Comparison of ENCODE assay signal across 8 cellular contexts in the genomic region with DNA sequence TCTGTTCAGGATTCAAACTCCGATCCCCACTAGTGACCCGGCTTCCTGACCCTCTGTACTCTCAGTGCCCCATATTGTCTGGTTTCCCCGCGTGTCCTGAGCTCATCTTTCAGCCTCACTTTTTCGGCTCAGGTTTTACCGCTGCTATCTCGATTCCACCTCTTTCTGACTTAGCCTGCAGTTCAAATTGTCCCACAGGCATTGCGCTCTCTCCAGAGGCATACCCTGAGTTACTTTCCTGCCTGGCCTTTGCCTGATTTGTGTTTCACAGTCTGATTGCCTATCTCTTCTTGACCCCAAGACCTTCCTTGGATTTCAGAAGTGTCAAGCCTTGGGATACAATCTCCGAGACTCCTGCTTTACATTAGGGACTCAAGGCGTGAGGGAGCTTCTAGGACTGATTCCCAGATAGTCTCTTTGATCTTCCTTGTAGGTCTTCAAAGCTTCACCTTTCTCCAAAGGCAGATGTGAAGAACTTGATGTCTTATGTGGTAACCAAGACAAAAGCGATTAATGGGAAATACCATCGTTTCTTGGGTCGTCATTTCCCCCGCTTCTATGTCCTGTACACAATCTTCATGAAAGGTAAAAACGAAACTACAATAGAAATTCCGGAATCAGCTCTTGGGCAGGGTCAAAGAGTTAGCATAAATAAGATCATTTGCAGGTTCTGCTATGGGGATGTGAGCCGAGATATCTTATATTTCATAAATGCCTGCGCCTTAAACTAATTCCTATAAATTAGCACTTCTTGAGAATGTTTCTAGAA. TPM values are rescaled to one million over a fixed set of nuclear protein-coding genes. Genes with fewer than 3 reads are reported as not detected.
DNase-seq lines count a peak whose midpoint lies in the region; ATAC-seq and FAIRE-seq lines count a peak whose summit lies in the region.

No MANE protein-coding gene starts in this region.

- POLR2A ChIA-PET in activated CD8-positive, alpha-beta T cell treated with anti-CD3 and anti-CD28 coated beads, Interleukin-2, amount 10 ng/mL, durations not matched to agents 7 days and 5 days (lab: Charles Lee) = interaction anchor here (0.6 to 2.6 kb wide), 13 partner anchors 15 to 292 kb away, joined by 3 to 18 read pairs (median 3); a partner anchor contains a TSS

- H3K4me3 Mint-ChIP-seq in activated naive CD4-positive, alpha-beta T cell treated with anti-CD3 and anti-CD28 coated beads for 36 hours = peak overlapping the region; percentile 93
- peak overlapping the region; percentile 88 for H3K4me3 Mint-ChIP-seq in activated CD8-positive, alpha-beta T cell treated with anti-CD3 and anti-CD28 coated beads, Interleukin-2, amount 10 ng/mL, durations not matched to agents 7 days and 5 days

- H3K36me3 ChIP-seq in small intestine (ENCODE audit: control insufficient read depth in 2 of 2, insufficient read depth in 2 of 2, low read length in 2 of 2) = peaks cover 2 to 3% of the 10 kb centered on the region in 2 donors

- intact Hi-C loops in activated naive CD4-positive, alpha-beta T cell treated with anti-CD3 and anti-CD28 coated beads for 36 hours (cut with micrococcal nuclease) = loop anchor here (1.0 to 5.0 kb wide), 8 partner anchors 23 to 279 kb away; a partner anchor contains a TSS

- CTCF ChIA-PET in activated naive CD4-positive, alpha-beta T cell treated with anti-CD3 and anti-CD28 coated beads for 36 hours (lab: Charles Lee) = interaction anchor here (1.0 to 2.4 kb wide), 4 partner anchors 12 to 204 kb away, joined by 3 to 8 read pairs (median 3); a partner anchor contains a TSS
- CTCF ChIA-PET in activated CD8-positive, alpha-beta T cell treated with anti-CD3 and anti-CD28 coated beads, Interleukin-2, amount 10 ng/mL, durations not matched to agents 7 days and 5 days (lab: Charles Lee) = interaction anchor here (0.7 to 3.1 kb wide), 13 partner anchors 13 to 293 kb away, joined by 3 to 15 read pairs (median 3); a partner anchor contains a TSS

- no peaks in the 10 kb centered on the region for H3K9me3 Mint-ChIP-seq in activated naive CD4-positive, alpha-beta T cell treated with anti-CD3 and anti-CD28 coated beads for 36 hours
- H3K9me3 Mint-ChIP-seq in activated CD8-positive, alpha-beta T cell treated with anti-CD3 and anti-CD28 coated beads, Interleukin-2, amount 10 ng/mL, durations not matched to agents 7 days and 5 days (ENCODE audit: insufficient read depth) = no peaks in the 10 kb centered on the region

- peaks cover 20% of the 10 kb centered on the region for H3K36me3 Mint-ChIP-seq in activated naive CD4-positive, alpha-beta T cell treated with anti-CD3 and anti-CD28 coated beads for 36 hours (ENCODE audit: low read depth)
- H3K36me3 Mint-ChIP-seq in activated CD8-positive, alpha-beta T cell treated with anti-CD3 and anti-CD28 coated beads, Interleukin-2, amount 10 ng/mL, durations not matched to agents 7 days and 5 days (ENCODE audit: low read depth) = peaks cover 28% of the 10 kb centered on the region

- WGBS in small intestine, 3 donors = 2 to 18% (median 6%) methylated on average over 18 of the region's 18 CpGs

- ATAC-seq in activated CD8-positive, alpha-beta T cell treated with anti-CD3 and anti-CD28 coated beads, Interleukin-2, amount 10 ng/mL, durations not matched to agents 7 days and 5 days = no peak
- ATAC-seq in GM21717 (IDR thresholded peaks at IDR 0.05; ENCODE audit: unreplicated experiment) = no peak

- no peak for FAIRE-seq in small intestine (lab: Jason Lieb, UNC)

- H3K27ac Mint-ChIP-seq in activated naive CD4-positive, alpha-beta T cell treated with anti-CD3 and anti-CD28 coated beads for 36 hours = peak overlapping the region; percentile 93
- H3K27ac Mint-ChIP-seq in activated CD8-positive, alpha-beta T cell treated with anti-CD3 and anti-CD28 coated beads, Interleukin-2, amount 10 ng/mL, durations not matched to agents 7 days and 5 days = peak overlapping the region; percentile 87

- peaks cover 0 to 5% of the 10 kb centered on the region in 2 donors for H3K4me1 ChIP-seq in small intestine (ENCODE audit: control insufficient read depth in 2 of 2, insufficient read depth in 1 of 2, low read depth in 1 of 2, low read length in 1 of 2)

- no peaks in the 10 kb centered on the region for H3K27me3 ChIP-seq in small intestine (ENCODE audit: control insufficient read depth in 2 of 2, insufficient read depth in 2 of 2, low read length in 2 of 2)

- H3K27me3 Mint-ChIP-seq in activated naive CD4-positive, alpha-beta T cell treated with anti-CD3 and anti-CD28 coated beads for 36 hours (ENCODE audit: low read depth) = no peaks in the 10 kb centered on the region
- H3K27me3 Mint-ChIP-seq in activated CD8-positive, alpha-beta T cell treated with anti-CD3 and anti-CD28 coated beads, Interleukin-2, amount 10 ng/mL, durations not matched to agents 7 days and 5 days (ENCODE audit: low read depth) = no peaks in the 10 kb centered on the region

- peaks cover 34% of the 10 kb centered on the region for H3K4me1 Mint-ChIP-seq in activated naive CD4-positive, alpha-beta T cell treated with anti-CD3 and anti-CD28 coated beads for 36 hours (ENCODE audit: low read depth)
- H3K4me1 Mint-ChIP-seq in activated CD8-positive, alpha-beta T cell treated with anti-CD3 and anti-CD28 coated beads, Interleukin-2, amount 10 ng/mL, durations not matched to agents 7 days and 5 days (ENCODE audit: low read depth) = peaks cover 31% of the 10 kb centered on the region

- DNase-seq in activated naive CD4-positive, alpha-beta T cell treated with anti-CD3 and anti-CD28 coated beads for 36 hours = no peak
- no peak for DNase-seq in activated naive CD4-positive, alpha-beta T cell treated with anti-CD3 and anti-CD28 coated beads, Interleukin-2, amount 50 U/mL, for 16 hours
- no peak for DNase-seq in activated CD8-positive, alpha-beta T cell treated with anti-CD3 and anti-CD28 coated beads, Interleukin-2, amount 10 ng/mL, durations not matched to agents 7 days and 5 days
- DNase-seq in hepatic stellate cell (ENCODE audit: low spot score) = peak; percentile 14
- peak; percentile 53 for DNase-seq in small intestine
- no peak for DNase-seq in HuH-7.5 (ENCODE audit: low spot score)
- DNase-seq in SIG-M5 treated with dmso at 0.1 percent for 504 hours (lab: John Stamatoyannopoulos, UW; ENCODE audit: unreplicated experiment) = no peak

- no peaks in the 10 kb centered on the region for H3K9me3 ChIP-seq in small intestine (ENCODE audit: control insufficient read depth, low read depth)

- peak overlapping the region; percentile 82 to 91 for H3K4me3 ChIP-seq in small intestine (ENCODE audit: low read depth in 1 of 2, low read length in 2 of 2)

- peak overlapping the region; percentile 88 to 97 for H3K27ac ChIP-seq in small intestine (ENCODE audit: low read depth in 1 of 2, low read length in 1 of 2)

RNA-seq across cellular contexts. Expression of a gene that starts 0.7 kb away (rescaled TPM):
- total RNA-seq in activated naive CD4-positive, alpha-beta T cell treated with anti-CD3 and anti-CD28 coated beads for 36 hours = 10 to 100 TPM; 88.7 to 89.0 TPM
- 10 to 100 TPM; 60.1 to 69.7 TPM for total RNA-seq in activated CD8-positive, alpha-beta T cell treated with anti-CD3 and anti-CD28 coated beads, Interleukin-2, amount 10 ng/mL, durations not matched to agents 7 days and 5 days
- 10 to 100 TPM; 74.7 to 91.7 (median 79.4) TPM for polyA plus RNA-seq in small intestine

RNA-seq across cellular contexts. Expression of a gene that starts 22.6 kb away (rescaled TPM):
- total RNA-seq in activated naive CD4-positive, alpha-beta T cell treated with anti-CD3 and anti-CD28 coated beads for 36 hours = 10 to 100 TPM; 18.6 to 27.0 TPM
- 10 to 100 TPM; 29.9 to 36.1 TPM for total RNA-seq in activated CD8-positive, alpha-beta T cell treated with anti-CD3 and anti-CD28 coated beads, Interleukin-2, amount 10 ng/mL, durations not matched to agents 7 days and 5 days
- polyA plus RNA-seq in small intestine = 10 to 100 TPM in 2 of 3 donors, 1 to 10 TPM in 1; 8.9 to 19.4 (median 14.1) TPM

RNA-seq across cellular contexts. Expression of a gene that starts 34.6 kb away (rescaled TPM):
- 10 to 100 TPM in 1 of 2 experiments, 1 to 10 TPM in 1; 8.4 to 11.0 TPM for total RNA-seq in activated naive CD4-positive, alpha-beta T cell treated with anti-CD3 and anti-CD28 coated beads for 36 hours
- 10 to 100 TPM; 13.4 to 13.7 TPM for total RNA-seq in activated CD8-positive, alpha-beta T cell treated with anti-CD3 and anti-CD28 coated beads, Interleukin-2, amount 10 ng/mL, durations not matched to agents 7 days and 5 days
- polyA plus RNA-seq in small intestine = 1 to 10 TPM; 3.8 to 8.2 (median 8.1) TPM

Comparison
In these comparisons a context has a peak if more than half of its experiments do, and no peak if none do; other contexts are left out.
1. DNase-seq: peak in hepatic stellate cell (single experiment) and small intestine (single experiment); none in activated naive CD4-positive, alpha-beta T cell treated with anti-CD3 and anti-CD28 coated beads for 36 hours (single experiment), activated naive CD4-positive, alpha-beta T cell treated with anti-CD3 and anti-CD28 coated beads, Interleukin-2, amount 50 U/mL, for 16 hours (single experiment), activated CD8-positive, alpha-beta T cell treated with anti-CD3 and anti-CD28 coated beads, Interleukin-2, amount 10 ng/mL, durations not matched to agents 7 days and 5 days (single experiment), HuH-7.5 (single experiment) and SIG-M5 treated with dmso at 0.1 percent for 504 hours (single experiment).